ENCODE assay signal across 35 cellular contexts in the genomic region with DNA sequence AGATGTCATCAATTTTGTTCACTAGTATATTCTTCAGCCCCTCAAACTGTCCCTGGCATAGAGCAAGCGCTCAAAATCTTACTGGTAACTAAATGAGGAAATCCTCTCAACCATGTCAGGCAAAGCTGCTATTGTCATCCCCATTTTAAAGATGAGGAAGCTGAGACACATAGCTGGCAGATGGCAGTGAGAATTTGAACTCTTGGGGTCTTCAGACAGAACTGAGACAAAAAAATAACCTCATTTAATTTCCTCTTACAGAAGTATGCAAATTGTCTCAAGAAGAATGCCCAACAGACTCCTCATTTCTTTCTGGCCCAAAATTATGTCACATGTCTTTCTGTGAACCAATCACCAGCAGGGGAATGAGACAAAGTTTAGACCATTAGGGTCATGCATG. TPM values are rescaled to one million over a fixed set of nuclear protein-coding genes. Genes with fewer than 3 reads are reported as not detected.
"Had no signal": no experiment of that assay in that cellular context is flagged by ENCODE, and none has a peak within 500 bp of the region (broad histone marks: within the 10 kb centered on the region; RNA-seq: fewer than 3 reads in every experiment).

No MANE protein-coding gene starts in this region.

- H3K27ac ChIP-seq: ovary, right lobe of liver, suprapubic skin, tibial nerve, uterus had no signal

- H3K9me3 Mint-ChIP-seq: natural killer cell treated with Interleukin-12 subunit alpha and Interleukin-12 subunit beta and Interleukin-15 and Interleukin-18, amount 100 ng/mL, for 72 hours; stimulated activated naive CD8-positive, alpha-beta T cell treated with anti-CD3 and anti-CD28 coated beads, Interleukin-15, Interleukin-2, amounts not matched to agents 100 ng/mL and 50 ng/mL, for 24 hours; type B pancreatic cell had no signal

- H3K27ac Mint-ChIP-seq: memory B cell; naive thymus-derived CD4-positive, alpha-beta T cell; natural killer cell treated with Interleukin-12 subunit alpha and Interleukin-12 subunit beta and Interleukin-15 and Interleukin-18, amount 100 ng/mL, for 72 hours; progenitor cell of endocrine pancreas; stimulated activated naive B cell treated with anti-CD40 and anti-IgM and Interleukin-4, amounts not matched to agents 10 μg/mL and 1 μg/mL and 100 μg/mL, for 72 hours; stimulated activated naive CD8-positive, alpha-beta T cell treated with anti-CD3 and anti-CD28 coated beads, Interleukin-15, Interleukin-2, amounts not matched to agents 100 ng/mL and 50 ng/mL, for 24 hours; type B pancreatic cell had no signal

- H3K4me3 ChIP-seq: left ventricle myocardium inferior, lung, mucosa of descending colon, ovary, right atrium auricular region, right lobe of liver, skin epidermis, suprapubic skin, thoracic aorta, tibial nerve, uterus had no signal

- H3K4me1 Mint-ChIP-seq: naive thymus-derived CD4-positive, alpha-beta T cell had no signal

- H3K27me3 ChIP-seq: ovary, right atrium auricular region, right lobe of liver, suprapubic skin, tibial nerve had no signal

- H3K36me3 ChIP-seq: left ventricle myocardium inferior, ovary, right atrium auricular region, right lobe of liver, suprapubic skin, thoracic aorta, tibial nerve, uterus had no signal

- H3K4me1 ChIP-seq: right lobe of liver, tibial nerve, uterus had no signal

- H3K9me3 ChIP-seq: mucosa of descending colon, right atrium auricular region, right lobe of liver, suprapubic skin, thoracic aorta, uterus had no signal

- DNase-seq: hypothalamus; islet precursor cell; left ventricle myocardium inferior; midbrain; mucosa of descending colon; naive thymus-derived CD4-positive, alpha-beta T cell; ovary; right lobe of liver; stimulated activated CD4-positive, alpha-beta T cell treated with anti-CD3 and anti-CD28 coated beads, Interleukin-12 subunit alpha, Interleukin-12 subunit beta, amount 100 ng/mL, for 4 hours; stimulated activated CD4-positive, alpha-beta T cell treated with anti-CD3 and anti-CD28 coated beads, Interleukin-15, amount 100 ng/mL, for 24 hours; stimulated activated CD4-positive, alpha-beta T cell treated with anti-CD3 and anti-CD28 coated beads, Interleukin-2, amount 100 ng/mL, for 24 hours; stimulated activated CD4-positive, alpha-beta T cell treated with anti-CD3 and anti-CD28 coated beads, Interleukin-4, amount 100 ng/mL, for 1 hour; stimulated activated naive B cell treated with anti-CD40 and anti-IgM and Interleukin-4, amounts not matched to agents 10 μg/mL and 1 μg/mL and 100 μg/mL, for 72 hours; uterus had no signal

- H3K27me3 Mint-ChIP-seq: stimulated activated naive CD8-positive, alpha-beta T cell treated with anti-CD3 and anti-CD28 coated beads, Interleukin-15, Interleukin-2, amounts not matched to agents 100 ng/mL and 50 ng/mL, for 24 hours had no signal

- H3K36me3 Mint-ChIP-seq: memory B cell; natural killer cell treated with Interleukin-12 subunit alpha and Interleukin-12 subunit beta and Interleukin-15 and Interleukin-18, amount 100 ng/mL, for 72 hours; stimulated activated naive B cell treated with anti-CD40 and anti-IgM and Interleukin-4, amounts not matched to agents 10 μg/mL and 1 μg/mL and 100 μg/mL, for 72 hours; type B pancreatic cell had no signal

- H3K4me3 Mint-ChIP-seq: memory B cell; naive thymus-derived CD4-positive, alpha-beta T cell; natural killer cell treated with Interleukin-12 subunit alpha and Interleukin-12 subunit beta and Interleukin-15 and Interleukin-18, amount 100 ng/mL, for 72 hours; stimulated activated naive B cell treated with anti-CD40 and anti-IgM and Interleukin-4, amounts not matched to agents 10 μg/mL and 1 μg/mL and 100 μg/mL, for 72 hours; stimulated activated naive CD8-positive, alpha-beta T cell treated with anti-CD3 and anti-CD28 coated beads, Interleukin-15, Interleukin-2, amounts not matched to agents 100 ng/mL and 50 ng/mL, for 24 hours; type B pancreatic cell had no signal

- ATAC-seq: mucosa of descending colon; naive thymus-derived CD4-positive, alpha-beta T cell; natural killer cell treated with Interleukin-12 subunit alpha and Interleukin-12 subunit beta and Interleukin-15 and Interleukin-18, amount 100 ng/mL, for 72 hours; right lobe of liver; stimulated activated naive B cell treated with anti-CD40 and anti-IgM and Interleukin-4, amounts not matched to agents 10 μg/mL and 1 μg/mL and 100 μg/mL, for 72 hours had no signal

RNA-seq across cellular contexts. Expression of a gene that starts 40.2 kb away (rescaled TPM):
- total RNA-seq: kidney epithelial cell; left ventricle myocardium inferior; lower leg skin; lung; mesenteric fat pad; mucosa of descending colon; myocyte; naive thymus-derived CD4-positive, alpha-beta T cell; natural killer cell treated with Interleukin-12 subunit alpha and Interleukin-12 subunit beta and Interleukin-15 and Interleukin-18, amount 100 ng/mL, for 72 hours; omental fat pad; ovary; progenitor cell of endocrine pancreas; pulmonary artery endothelial cell; renal cortical epithelial cell; right atrium auricular region; right lobe of liver; subcutaneous adipose tissue; suprapubic skin; thoracic aorta; tibial nerve; ureter; uterus had no signal
- polyA plus RNA-seq: naive thymus-derived CD4-positive, alpha-beta T cell; neural cell; ovary had no signal

RNA-seq across cellular contexts. Expression of a gene that starts 51.9 kb away (rescaled TPM):
- total RNA-seq: myocyte had no signal
